ENCODE assay signal across 8 cellular contexts in the genomic region with DNA sequence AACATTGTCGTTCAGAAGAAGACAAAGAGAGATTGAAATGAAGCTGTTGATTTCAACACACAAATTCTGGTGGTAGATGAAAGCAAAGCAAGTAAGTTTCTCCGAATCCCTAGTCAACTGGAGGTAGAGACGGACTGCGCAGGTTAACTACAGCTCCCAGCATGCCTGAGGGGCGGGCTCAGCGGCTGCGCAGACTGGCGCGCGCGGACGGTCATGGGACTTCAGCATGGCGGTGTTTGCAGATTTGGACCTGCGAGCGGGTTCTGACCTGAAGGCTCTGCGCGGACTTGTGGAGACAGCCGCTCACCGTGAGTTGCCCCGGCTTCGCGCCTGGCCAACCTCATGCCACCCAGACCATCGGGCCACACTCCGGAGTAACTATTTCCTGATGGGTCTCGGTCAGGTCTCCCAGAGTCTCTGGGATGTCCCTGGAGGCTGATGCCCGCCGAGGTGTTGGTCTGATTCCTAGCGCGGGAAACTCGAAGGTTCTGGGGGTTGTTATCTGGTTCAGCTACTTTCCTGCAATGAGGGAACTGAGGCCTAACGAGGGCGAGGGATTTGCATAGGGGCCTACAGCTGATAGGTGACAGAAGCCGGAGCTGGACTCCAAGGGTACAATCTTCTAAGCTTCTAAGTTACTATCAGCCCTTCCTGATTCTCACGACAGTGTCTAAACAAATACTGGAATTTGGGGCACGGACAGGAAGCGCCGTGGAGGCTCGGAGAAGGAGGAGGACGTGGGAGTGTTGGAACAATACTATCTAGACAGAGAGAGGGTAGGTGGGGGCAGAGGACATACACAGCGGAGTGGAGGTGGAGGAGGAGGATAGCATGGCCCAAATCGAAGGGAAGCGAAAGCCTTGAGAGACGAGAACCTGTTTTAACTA. TPM values are rescaled to one million over a fixed set of nuclear protein-coding genes. Genes with fewer than 3 reads are reported as not detected.
DNase-seq lines count a peak whose midpoint lies in the region; ATAC-seq and TF ChIP-seq lines count a peak whose summit lies in the region.

A gene (plus strand): TSS at position 214 of the 887 bp plus-strand sequence. CDS start 13 bp downstream, at position 227.

- H3K4me3 ChIP-seq in lower leg skin (ENCODE audit: low read depth, poor library complexity, severe bottlenecking) = peak within 1 kb of the TSS; percentile 88

- H3K9me3 Mint-ChIP-seq in activated CD8-positive, alpha-beta T cell treated with anti-CD3 and anti-CD28 coated beads for 36 hours = peaks cover 4% of the 10 kb centered on the region

- peaks cover 22% of the 10 kb centered on the region for H3K27me3 Mint-ChIP-seq in activated CD8-positive, alpha-beta T cell treated with anti-CD3 and anti-CD28 coated beads for 36 hours

- H3K36me3 Mint-ChIP-seq in activated CD8-positive, alpha-beta T cell treated with anti-CD3 and anti-CD28 coated beads for 36 hours (ENCODE audit: low read depth) = peaks cover 9% of the 10 kb centered on the region

- DNase-seq in C1 segment of cervical spinal cord (lab: John Stamatoyannopoulos, UW) (peak in 13 of 14 donors; percentile 44 to 91 (median 81)), NCI-H82 (lab: John Stamatoyannopoulos, UW) (peak; percentile 82), ecto neural progenitor cell (ENCODE audit: low spot score) (peak; percentile 90), lower leg skin (ENCODE audit: low spot score in 2 of 2) (peak; percentile 86 to 97)
- peak; percentile 91 for DNase-seq in activated CD8-positive, alpha-beta T cell treated with anti-CD3 and anti-CD28 coated beads for 36 hours
- peak; percentile 60 to 82 (median 70) for DNase-seq in stimulated activated CD4-positive, alpha-beta T cell treated with anti-CD3 and anti-CD28 coated beads, TNF-alpha, amount 100 ng/mL, for 24 hours (ENCODE audit: low read depth in 3 of 3)

- peak within 1 kb of the TSS; percentile 96 for H3K4me3 Mint-ChIP-seq in activated CD8-positive, alpha-beta T cell treated with anti-CD3 and anti-CD28 coated beads for 36 hours

- peak; percentile 98 for ATAC-seq in GM19324 (IDR thresholded peaks at IDR 0.05; ENCODE audit: low FRiP score, unreplicated experiment)
- ATAC-seq in HG03460 (IDR thresholded peaks at IDR 0.05; ENCODE audit: unreplicated experiment) = peak; percentile 98
- ATAC-seq in activated CD8-positive, alpha-beta T cell treated with anti-CD3 and anti-CD28 coated beads for 36 hours = peak; percentile 96

- POLR2A ChIA-PET in activated CD8-positive, alpha-beta T cell treated with anti-CD3 and anti-CD28 coated beads for 36 hours (lab: Charles Lee) = interaction anchor here (0.9 to 1.4 kb wide), 4 partner anchors 13 to 292 kb away, joined by 3 to 5 read pairs (median 3); no protein-coding TSS in a partner anchor

- no peak for TF ChIP-seq POLR2A in lower leg skin (IDR thresholded peaks at IDR 0.05)

- TF ChIP-seq CTCF in activated CD8-positive, alpha-beta T cell treated with anti-CD3 and anti-CD28 coated beads for 36 hours (IDR thresholded peaks at IDR 0.05) = no peak
- no peak for TF ChIP-seq CTCF in lower leg skin (IDR thresholded peaks at IDR 0.05)

- CTCF ChIA-PET in activated CD8-positive, alpha-beta T cell treated with anti-CD3 and anti-CD28 coated beads for 36 hours (lab: Charles Lee) = interaction anchor here (0.9 to 1.9 kb wide), 10 partner anchors 9 to 378 kb away, joined by 3 to 10 read pairs (median 3); a partner anchor contains a TSS

- 0 to 1% methylated on average over 35 to 42 of the region's 43 CpGs for WGBS in lower leg skin, 2 donors

- peak within 1 kb of the TSS; percentile 94 for H3K27ac Mint-ChIP-seq in activated CD8-positive, alpha-beta T cell treated with anti-CD3 and anti-CD28 coated beads for 36 hours

- intact Hi-C loops in activated CD8-positive, alpha-beta T cell treated with anti-CD3 and anti-CD28 coated beads for 36 hours (cut with micrococcal nuclease) = no loop called here
- intact Hi-C loops in lower leg skin (cut with DNase I; ENCODE audit: low total_unique reads) = no loop called here

- H3K4me1 Mint-ChIP-seq in activated CD8-positive, alpha-beta T cell treated with anti-CD3 and anti-CD28 coated beads for 36 hours (ENCODE audit: low read depth) = peaks cover 25% of the 10 kb centered on the region

RNA-seq across cellular contexts. Expression of the gene that starts here (rescaled TPM):
- 10 to 100 TPM; 55.8 to 56.8 TPM for total RNA-seq in activated CD8-positive, alpha-beta T cell treated with anti-CD3 and anti-CD28 coated beads for 36 hours
- 10 to 100 TPM; 24.9 to 39.8 (median 28.3) TPM for total RNA-seq in lower leg skin

Comparison
In these comparisons a context has a peak if more than half of its experiments do, and no peak if none do; other contexts are left out.
1. Peak in every context shown above with its lines: DNase-seq, ATAC-seq and H3K4me3 ChIP-seq.